10 cellular contexts compared by ENCODE assay signal in genomic region chr1:5646486-5646885, GRCh38.
"Had no signal": no experiment of that assay in that cellular context is flagged by ENCODE, and none has a peak within 500 bp of the region (broad histone marks: within the 10 kb centered on the region; RNA-seq: fewer than 3 reads in every experiment).

No MANE protein-coding gene starts in this region.

- H3K9me3 ChIP-seq: esophagus muscularis mucosa, neutrophil, sigmoid colon had no signal

- H3K36me3 ChIP-seq: esophagus muscularis mucosa, neutrophil, sigmoid colon had no signal

- H3K4me1 ChIP-seq: esophagus muscularis mucosa, sigmoid colon had no signal

- H3K36me3 Mint-ChIP-seq: activated naive CD8-positive, alpha-beta T cell treated with anti-CD3 and anti-CD28 coated beads, Interleukin-2, amount 10 ng/mL, durations not matched to agents 7 days and 5 days had no signal

- H3K4me3 ChIP-seq: dorsolateral prefrontal cortex, esophagus muscularis mucosa, sigmoid colon had no signal

- H3K27ac Mint-ChIP-seq: activated CD4-positive, alpha-beta T cell treated with anti-CD3 and anti-CD28 coated beads, Interleukin-2, amount 10 ng/mL, durations not matched to agents 7 days and 5 days; activated naive CD8-positive, alpha-beta T cell treated with anti-CD3 and anti-CD28 coated beads, Interleukin-2, amount 10 ng/mL, durations not matched to agents 7 days and 5 days had no signal

- H3K27ac ChIP-seq: dorsolateral prefrontal cortex, esophagus muscularis mucosa, neutrophil, sigmoid colon had no signal

- H3K9me3 Mint-ChIP-seq: activated CD4-positive, alpha-beta T cell treated with anti-CD3 and anti-CD28 coated beads, Interleukin-2, amount 10 ng/mL, durations not matched to agents 7 days and 5 days had no signal

- DNase-seq: activated CD4-positive, alpha-beta T cell treated with anti-CD3 and anti-CD28 coated beads, Interleukin-2, amount 10 ng/mL, durations not matched to agents 7 days and 5 days; activated CD4-positive, CD25-positive, alpha-beta regulatory T cell; activated naive CD8-positive, alpha-beta T cell treated with anti-CD3 and anti-CD28 coated beads, Interleukin-2, amount 10 ng/mL, durations not matched to agents 7 days and 5 days; anterior cingulate cortex; sigmoid colon; stimulated activated naive CD4-positive, alpha-beta T cell; trophoblast cell had no signal

- H3K4me1 Mint-ChIP-seq: activated CD4-positive, alpha-beta T cell treated with anti-CD3 and anti-CD28 coated beads, Interleukin-2, amount 10 ng/mL, durations not matched to agents 7 days and 5 days; activated naive CD8-positive, alpha-beta T cell treated with anti-CD3 and anti-CD28 coated beads, Interleukin-2, amount 10 ng/mL, durations not matched to agents 7 days and 5 days had no signal

- H3K4me3 Mint-ChIP-seq: activated CD4-positive, alpha-beta T cell treated with anti-CD3 and anti-CD28 coated beads, Interleukin-2, amount 10 ng/mL, durations not matched to agents 7 days and 5 days; activated naive CD8-positive, alpha-beta T cell treated with anti-CD3 and anti-CD28 coated beads, Interleukin-2, amount 10 ng/mL, durations not matched to agents 7 days and 5 days had no signal
